Comparison of ENCODE assay signal across 16 cellular contexts in genomic region chr2:9654429-9655100, GRCh38. TPM values are rescaled to one million over a fixed set of nuclear protein-coding genes. Genes with fewer than 3 reads are reported as not detected.
A peak's percentile ranks its signal among the peaks of the same experiment; 100 is the strongest.
DNase-seq lines count a peak whose midpoint lies in the region; ATAC-seq, FAIRE-seq and TF ChIP-seq lines count a peak whose summit lies in the region.
"Had no signal": no experiment of that assay in that cellular context is flagged by ENCODE, and none has a peak within 500 bp of the region (broad histone marks: within the 10 kb centered on the region; RNA-seq: fewer than 3 reads in every experiment).

No MANE protein-coding gene starts in this region.

- H3K9me3 Mint-ChIP-seq in MCF 10A (ENCODE audit: unreplicated experiment) (peaks cover 8% of the 10 kb centered on the region), T-cell (peaks cover 0 to 4% (median 0%) of the 10 kb centered on the region in 3 donors)

- POLR2A ChIA-PET in MCF 10A (lab: Yijun Ruan, JAX) (interaction anchor here (0.6 to 2.8 kb wide), 10 partner anchors 10 to 393 kb away, joined by 3 to 32 read pairs (median 6); partner anchors contain the start of genes ADAM17 and YWHAQ), K562 (lab: Yijun Ruan, JAX) (interaction anchor here (0.7 to 1.3 kb wide), 2 partner anchors 8 to 12 kb away, joined by 3 to 8 read pairs; no protein-coding TSS in a partner anchor), T-cell (lab: Charles Lee) (interaction anchor here in 1 of 2 donors (1.0 kb wide), 1 partner anchor 24 kb away, joined by 5 read pairs; the partner anchor contains the start of gene YWHAQ)

- H3K36me3 Mint-ChIP-seq in MCF 10A (ENCODE audit: insufficient read depth, unreplicated experiment) = no peaks in the 10 kb centered on the region
- H3K36me3 Mint-ChIP-seq in T-cell = no peaks in the 10 kb centered on the region

- H3K4me3 ChIP-seq in mammary epithelial cell (replicated peaks in 1 of 3; ENCODE audit: insufficient read depth in 1 of 3, low read depth in 2 of 3, low read length in 3 of 3) = no peak overlapping the region
- no peak overlapping the region for H3K4me3 ChIP-seq in K562
- no peak overlapping the region for H3K4me3 ChIP-seq in suprapubic skin
- H3K4me3 ChIP-seq: SK-N-MC, vagina had no signal

- H3K4me1 Mint-ChIP-seq in MCF 10A (ENCODE audit: insufficient read depth, unreplicated experiment) (peaks cover 39% of the 10 kb centered on the region), T-cell (peaks cover under 1 to 41% (median 26%) of the 10 kb centered on the region in 3 donors)

- H3K36me3 ChIP-seq in mammary epithelial cell (ENCODE audit: insufficient read depth, low read length) (no peaks in the 10 kb centered on the region), K562 (ENCODE audit: control insufficient read depth, insufficient read depth, low read length) (no peaks in the 10 kb centered on the region), suprapubic skin (no peaks in the 10 kb centered on the region)
- H3K36me3 ChIP-seq: vagina had no signal

- H3K27ac ChIP-seq in mammary epithelial cell (ENCODE audit: insufficient read depth, low read depth, low read length) = peak overlapping the region; percentile 83
- H3K27ac ChIP-seq in K562 (ENCODE audit: extremely low read depth, low read depth, low read length) = no peak overlapping the region
- H3K27ac ChIP-seq in suprapubic skin = no peak overlapping the region
- H3K27ac ChIP-seq: SK-N-MC, vagina had no signal

- dilution Hi-C loops in mammary epithelial cell (cut with HindIII; ENCODE audit: low sequenced_read_pairs) = no loop called here

- WGBS in mammary epithelial cell (ENCODE audit: low coverage, missing lambda C conversion rate) = 86% methylated on average over 6 of the region's 6 CpGs
- 15% methylated on average over 6 of the region's 6 CpGs for whole genome bisulfite sequencing in K562 (ENCODE audit: insufficient coverage, low coverage, missing lambda C conversion rate)
- WGBS in suprapubic skin = 75% methylated on average over 6 of the region's 6 CpGs

- BruUV-seq in mammary epithelial cell (replicated peaks; lab: Mats Ljungman, UMichigan) = no TSS peak
- BruUV-seq in MCF 10A (replicated peaks; lab: Mats Ljungman, UMichigan) = no TSS peak
- BruUV-seq in K562 (replicated peaks; lab: Mats Ljungman, UMichigan) = no TSS peak

- CTCF ChIA-PET in mammary epithelial cell (lab: Charles Lee; ENCODE audit: low non-redundant PET) = interaction anchor here (0.7 kb wide), 1 partner anchor 116 kb away, joined by 4 read pairs; no protein-coding TSS in a partner anchor
- CTCF ChIA-PET in MCF 10A (lab: Yijun Ruan, JAX) = interaction anchor here (0.6 to 0.7 kb wide), 4 partner anchors 15 to 271 kb away, joined by 3 to 4 read pairs (median 4); no protein-coding TSS in a partner anchor
- CTCF ChIA-PET in K562 (lab: Yijun Ruan, JAX; ENCODE audit: low intra/inter-chr PET ratio) = no interaction called here
- CTCF ChIA-PET in T-cell (lab: Charles Lee) = no interaction called here

- TF ChIP-seq RAD21 in K562 (CRISPR knock-in tag; conservative IDR thresholded peaks at IDR 0.05 in 1 of 2, IDR thresholded peaks at IDR 0.05 in 1 of 2) = no peak

- TF ChIP-seq EP300 in K562 (IDR thresholded peaks at IDR 0.05; ENCODE audit: low read length) (no peak), suprapubic skin (IDR thresholded peaks at IDR 0.05) (no peak)

- no peaks in the 10 kb centered on the region for H3K9me1 ChIP-seq in K562 (ENCODE audit: control insufficient read depth, insufficient read depth, low read length)

- ATAC-seq in K562 (peak; percentile 61), T-cell (replicated peaks in 1 of 4) (no peak)

- H3K4me2 ChIP-seq in mammary epithelial cell (ENCODE audit: insufficient read depth, low read depth, low read length) (no peak overlapping the region), K562 (ENCODE audit: insufficient read depth, low read length) (no peak overlapping the region)

- FAIRE-seq in K562 (lab: Jason Lieb, UNC) = no peak
- FAIRE-seq: small intestine had no signal

- H3K79me2 ChIP-seq in mammary epithelial cell (ENCODE audit: insufficient read depth, low read length) (no peaks in the 10 kb centered on the region), K562 (ENCODE audit: control insufficient read depth, insufficient read depth, low read length) (no peaks in the 10 kb centered on the region)

- H3K9ac ChIP-seq in mammary epithelial cell (ENCODE audit: insufficient read depth, low read length) = no peak overlapping the region
- H3K9ac ChIP-seq in K562 (ENCODE audit: insufficient read depth in 1 of 2, low read depth in 2 of 2, low read length in 2 of 2) = peak overlapping the region in 1 of 2 experiments; percentile 60; a peak in 1 of 4 replicates

- intact Hi-C loops in mammary epithelial cell (cut with micrococcal nuclease) = no loop called here
- intact Hi-C loops in MCF 10A (cut with micrococcal nuclease) = loop anchor here (2.0 kb wide), 1 partner anchor 16 kb away; no protein-coding TSS in a partner anchor
- intact Hi-C loops in K562 (cut with micrococcal nuclease) = loop anchor here (5.0 kb wide), 1 partner anchor 108 kb away; no protein-coding TSS in a partner anchor

- peaks cover 13% of the 10 kb centered on the region for H3K27me3 Mint-ChIP-seq in MCF 10A (ENCODE audit: insufficient read depth, unreplicated experiment)
- H3K27me3 Mint-ChIP-seq in T-cell = peaks cover 0 to 6% of the 10 kb centered on the region in 2 donors

- DNase-seq in mammary epithelial cell = no peak
- DNase-seq in MCF 10A (ENCODE audit: unreplicated experiment) = no peak
- peak; percentile 52 for DNase-seq in NCI-H69 (lab: John Stamatoyannopoulos, UW)
- DNase-seq in K562 (ENCODE audit: extremely low read depth in 1 of 4, low spot score in 3 of 4) = no peak
- DNase-seq in pons (ENCODE audit: low spot score) = peak; percentile 37
- no peak for DNase-seq in suprapubic skin (ENCODE audit: low spot score in 2 of 2)
- DNase-seq in T-cell = no peak
- no peak for DNase-seq in LoVo (ENCODE audit: low spot score)
- DNase-seq: DMS79, islet precursor cell, NCI-H1105 treated with DMSO at 0.1 percent for 48 hours, NCI-H345, small intestine had no signal

- H2AFZ ChIP-seq in mammary epithelial cell (ENCODE audit: low read depth, low read length) (no peak overlapping the region), K562 (ENCODE audit: low read depth, low read length) (no peak overlapping the region)

- TF ChIP-seq POLR2A in K562 (conservative IDR thresholded peaks at IDR 0.05) = no peak
- no peak for TF ChIP-seq POLR2A in suprapubic skin (IDR thresholded peaks at IDR 0.05)

- TF ChIP-seq CTCF in mammary epithelial cell (conservative IDR thresholded peaks at IDR 0.05 in 1 of 2, IDR thresholded peaks at IDR 0.05 in 1 of 2; ENCODE audit: extremely low read depth in 1 of 2, insufficient read depth in 1 of 2, low read depth in 1 of 2, low read length in 2 of 2) (no peak), MCF 10A (IDR thresholded peaks at IDR 0.05; ENCODE audit: unreplicated experiment) (no peak), K562 (IDR thresholded peaks at IDR 0.05 in 2 of 3, conservative IDR thresholded peaks at IDR 0.05 in 1 of 3; ENCODE audit: insufficient read depth in 2 of 3, low read depth in 1 of 3, low read length in 3 of 3) (no peak), suprapubic skin (IDR thresholded peaks at IDR 0.05) (no peak)

- H3K9me3 ChIP-seq in mammary epithelial cell (replicated peaks; ENCODE audit: insufficient read depth, low read length) (no peaks in the 10 kb centered on the region), K562 (replicated peaks; ENCODE audit: control insufficient read depth, insufficient read depth, low read depth, low read length) (no peaks in the 10 kb centered on the region), suprapubic skin (no peaks in the 10 kb centered on the region)
- H3K9me3 ChIP-seq: vagina had no signal

- no peaks in the 10 kb centered on the region for H3K27me3 ChIP-seq in mammary epithelial cell (ENCODE audit: insufficient read depth, low read length)
- peaks cover 0 to 16% of the 10 kb centered on the region in 2 experiments; a peak in 2 of 5 replicates for H3K27me3 ChIP-seq in K562 (ENCODE audit: control insufficient read depth in 2 of 2, insufficient read depth in 2 of 2, low read length in 2 of 2)
- no peaks in the 10 kb centered on the region for H3K27me3 ChIP-seq in suprapubic skin
- H3K27me3 ChIP-seq: vagina had no signal

- H4K20me1 ChIP-seq in mammary epithelial cell (ENCODE audit: insufficient read depth, low read length) (no peaks in the 10 kb centered on the region), K562 (replicated peaks; ENCODE audit: control insufficient read depth, insufficient read depth, low read length) (no peaks in the 10 kb centered on the region; the same call in 1 of the 2 replicates)

- H3K27ac Mint-ChIP-seq in MCF 10A (ENCODE audit: low read depth, unreplicated experiment) (no peak overlapping the region), T-cell (peak overlapping the region in 1 of 2 donors; percentile 84)
- H3K27ac Mint-ChIP-seq: IgD-negative memory B cell had no signal

- H3K4me3 Mint-ChIP-seq in MCF 10A (ENCODE audit: unreplicated experiment) = no peak overlapping the region
- no peak overlapping the region for H3K4me3 Mint-ChIP-seq in T-cell

- in situ Hi-C loops in mammary epithelial cell (cut with MboI; ENCODE audit: low sequenced_read_pairs in 2 of 2) (no loop called here), K562 (cut with MboI) (no loop called here)

- peaks cover 43% of the 10 kb centered on the region for H3K4me1 ChIP-seq in mammary epithelial cell (ENCODE audit: insufficient read depth, low read length)
- H3K4me1 ChIP-seq in K562 (replicated peaks in 1 of 2; ENCODE audit: control insufficient read depth in 2 of 2, insufficient read depth in 2 of 2, low read length in 2 of 2) = peaks cover 15 to 19% of the 10 kb centered on the region in 2 experiments; a peak in 3 of 5 replicates
- no peaks in the 10 kb centered on the region for H3K4me1 ChIP-seq in suprapubic skin
- H3K4me1 ChIP-seq: vagina had no signal

RNA-seq across cellular contexts. Expression of gene YWHAQ, which starts 23.8 kb away (rescaled TPM):
- total RNA-seq in mammary epithelial cell = 100 to 1,000 TPM; 326 to 442 TPM
- 411 TPM for polyA plus RNA-seq in mammary epithelial cell
- polyA minus RNA-seq in mammary epithelial cell = 469 TPM
- total RNA-seq in MCF 10A (2022) = 239 TPM in 2 replicates
- total RNA-seq in K562 (2011; cell fraction: chromatin; rRNA removed; ENCODE audit: low replicate concordance) = 25.2 and 50.9 TPM in 2 replicates
- 29.5 and 31.5 TPM in 2 replicates for total RNA-seq in K562 (2011; cell fraction: nucleolus; rRNA removed)
- total RNA-seq in K562 (2011; cell fraction: nucleoplasm; rRNA removed) = 48.2 and 73.2 TPM in 2 replicates
- 97.7 and 108 TPM in 2 replicates for total RNA-seq in K562 (2014; rRNA removed)
- 276 and 301 TPM in 2 replicates for total RNA-seq in K562 (2014; rRNA removed; fragmentation: Illumina TruSeq; extraction: Trizol)
- total RNA-seq in K562 (2015; rRNA removed; fragmentation: Illumina TruSeq; extraction: Trizol) = 191 and 203 TPM in 2 replicates
- 263 and 267 TPM in 2 replicates for total RNA-seq in K562 (2021)
- polyA plus RNA-seq in K562 (2011; rRNA removed) = 245 and 359 TPM in 2 replicates
- 102 and 143 TPM in 2 replicates for polyA plus RNA-seq in K562 (2011; cell fraction: cytosol; rRNA removed)
- 48.6 and 76.4 TPM in 2 replicates for polyA plus RNA-seq in K562 (2011; cell fraction: nucleus; rRNA removed)
- 186 and 231 TPM in 2 replicates for polyA plus RNA-seq in K562 (2012)
- 218 and 243 TPM in 2 replicates for polyA plus RNA-seq in K562 (2014; fragmentation: Illumina TruSeq; extraction: Trizol)
- 10 to 100 TPM; 63.1 to 79.2 TPM for polyA plus RNA-seq in K562 (2014; fragmentation: Nextera tagmentation; extraction: Ambion mirVana)
- 151 and 178 TPM in 2 replicates for polyA plus RNA-seq in K562 (2014; rRNA removed)
- 327 and 372 TPM in 2 replicates for polyA minus RNA-seq in K562 (2011; rRNA and poly(A)+ RNA removed)
- 162 and 201 TPM in 2 replicates for polyA minus RNA-seq in K562 (2011; cell fraction: cytosol; rRNA and poly(A)+ RNA removed)
- polyA minus RNA-seq in K562 (2011; cell fraction: nucleus; rRNA and poly(A)+ RNA removed) = 20.7 and 42.0 TPM in 2 replicates
- 100 to 1,000 TPM in 3 of 4 donors, 10 to 100 TPM in 1; 84.6 to 172 (median 165) TPM for total RNA-seq in suprapubic skin
- total RNA-seq in T-cell = 100 to 1,000 TPM; 104 to 141 (median 139) TPM

Comparison
In these comparisons a context has a peak if more than half of its experiments do, and no peak if none do; other contexts are left out.
1. DNase-seq: peak in NCI-H69 (single experiment) and pons (single experiment); none in mammary epithelial cell (single experiment), MCF 10A (single experiment), K562 (0 of 4), suprapubic skin (0 of 2), T-cell (0 of 34) and LoVo (single experiment).
2. CTCF ChIA-PET loops: an anchor here in mammary epithelial cell (0.7 kb wide) and MCF 10A (0.6 to 0.7 kb wide); none called in K562 and T-cell.